Comparison of ENCODE assay signal across 21 cellular contexts in the genomic region with DNA sequence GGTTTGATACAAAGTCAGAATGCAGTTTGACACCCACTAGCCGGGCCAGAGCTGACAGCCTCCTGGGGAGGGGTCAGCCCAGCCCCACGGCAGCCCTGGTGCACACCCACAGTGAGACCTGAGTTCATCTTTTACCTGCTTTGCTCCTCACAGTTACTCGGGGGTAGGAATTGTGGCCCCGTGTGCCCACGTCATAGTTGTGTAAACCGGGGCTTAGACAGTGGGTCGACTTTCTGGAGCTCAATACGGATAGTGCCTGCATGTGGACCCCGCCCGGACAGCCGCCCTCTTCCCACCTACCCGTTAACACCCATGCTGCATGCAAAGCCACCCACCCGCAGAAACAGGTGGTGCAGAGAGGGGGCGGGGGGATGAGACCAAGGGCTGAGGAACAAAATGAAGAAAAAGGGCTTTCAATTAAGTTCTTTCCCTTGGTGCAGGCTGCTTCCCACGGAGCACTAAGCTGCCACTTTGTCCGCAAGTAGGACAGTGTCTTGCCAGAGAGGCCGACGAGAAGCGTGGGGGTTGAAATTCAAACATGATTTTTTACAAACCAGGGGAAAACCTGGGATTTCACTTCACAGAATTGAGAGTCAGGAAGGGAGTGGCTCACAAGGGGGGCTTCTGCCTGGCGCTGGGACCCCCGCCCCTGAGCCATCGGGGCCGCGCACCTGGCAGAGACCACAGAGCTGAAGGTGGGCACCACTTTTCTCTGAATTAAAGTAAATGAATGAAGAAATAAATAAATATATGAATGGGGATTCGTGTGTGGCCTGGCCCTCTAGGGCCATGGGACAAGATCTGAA. TPM values are rescaled to one million over a fixed set of nuclear protein-coding genes. Genes with fewer than 3 reads are reported as not detected.
DNase-seq lines count a peak whose midpoint lies in the region; ATAC-seq and TF ChIP-seq lines count a peak whose summit lies in the region.
"Had no signal": no experiment of that assay in that cellular context is flagged by ENCODE, and none has a peak within 500 bp of the region (broad histone marks: within the 10 kb centered on the region; RNA-seq: fewer than 3 reads in every experiment).

No MANE protein-coding gene starts in this region.

- no peaks in the 10 kb centered on the region for H3K4me1 Mint-ChIP-seq in chondrocyte (ENCODE audit: low read depth)
- H3K4me1 Mint-ChIP-seq in WTC11 = no peaks in the 10 kb centered on the region
- H3K4me1 Mint-ChIP-seq: activated CD4-positive, alpha-beta T cell treated with anti-CD3 and anti-CD28 coated beads for 36 hours had no signal

- WGBS in heart left ventricle, 4 donors = 70 to 80% (median 74%) methylated on average over 25 of the region's 25 CpGs

- intact Hi-C loops in heart left ventricle (cut with DNase I) = no loop called here
- intact Hi-C loops in cardiac septum (cut with DNase I) = no loop called here
- intact Hi-C loops in lower lobe of right lung (cut with DNase I) = no loop called here

- H3K4me3 Mint-ChIP-seq in chondrocyte (ENCODE audit: unreplicated experiment) = no peak overlapping the region
- no peak overlapping the region for H3K4me3 Mint-ChIP-seq in WTC11
- H3K4me3 Mint-ChIP-seq: activated CD4-positive, alpha-beta T cell treated with anti-CD3 and anti-CD28 coated beads for 36 hours; activated naive CD8-positive, alpha-beta T cell; activated T-cell treated with anti-CD3 and anti-CD28 coated beads, Interleukin-2, amount 50 U/mL, for 72 hours; CD4-positive, alpha-beta T cell; naive B cell; stimulated activated memory B cell treated with anti-CD40 and anti-IgM and Interleukin-4, amounts not matched to agents 10 μg/mL and 1 μg/mL and 100 μg/mL, for 72 hours had no signal

- TF ChIP-seq CTCF in heart left ventricle (IDR thresholded peaks at IDR 0.05) (no peak), chondrocyte (IDR thresholded peaks at IDR 0.05) (no peak), lower lobe of right lung (IDR thresholded peaks at IDR 0.05) (no peak), WTC11 (IDR thresholded peaks at IDR 0.05) (no peak)

- H3K36me3 ChIP-seq in heart left ventricle (peaks cover 0 to 14% (median 8%) of the 10 kb centered on the region in 9 donors), lower lobe of right lung (peaks cover 10% of the 10 kb centered on the region)
- H3K36me3 ChIP-seq: ovary had no signal

- H3K27ac ChIP-seq in heart left ventricle (no peak overlapping the region), lower lobe of right lung (no peak overlapping the region)
- H3K27ac ChIP-seq: ovary, thoracic aorta had no signal

- no peak for ATAC-seq in heart left ventricle
- ATAC-seq in lower lobe of right lung = peak in 1 of 2 donors; percentile 5
- ATAC-seq in WTC11 = no peak
- ATAC-seq: activated CD4-positive, alpha-beta T cell treated with anti-CD3 and anti-CD28 coated beads for 36 hours; activated T-cell treated with anti-CD3 and anti-CD28 coated beads, Interleukin-2, amount 50 U/mL, for 72 hours; HCT116 had no signal

- TF ChIP-seq POLR2A in heart left ventricle (IDR thresholded peaks at IDR 0.05) = no peak

- peaks cover 13% of the 10 kb centered on the region for H3K36me3 Mint-ChIP-seq in chondrocyte (ENCODE audit: low read depth)
- H3K36me3 Mint-ChIP-seq in WTC11 = peaks cover 51% of the 10 kb centered on the region
- H3K36me3 Mint-ChIP-seq: activated naive CD8-positive, alpha-beta T cell had no signal

- H3K4me1 ChIP-seq in heart left ventricle (no peaks in the 10 kb centered on the region), lower lobe of right lung (peaks cover 6% of the 10 kb centered on the region)

- H3K27me3 Mint-ChIP-seq in chondrocyte (ENCODE audit: low read depth) (peaks cover 3% of the 10 kb centered on the region), WTC11 (ENCODE audit: low read depth) (peaks cover 36% of the 10 kb centered on the region)
- H3K27me3 Mint-ChIP-seq: activated CD4-positive, alpha-beta T cell treated with anti-CD3 and anti-CD28 coated beads for 36 hours; activated naive CD8-positive, alpha-beta T cell; CD4-positive, alpha-beta T cell; naive B cell had no signal

- DNase-seq in heart left ventricle (peak in 3 of 5 donors; percentile 17 to 48 (median 18)), cardiac septum (ENCODE audit: low spot score) (no peak), chondrocyte (ENCODE audit: low spot score) (peak; percentile 81), lower lobe of right lung (peak; percentile 39), WTC11 (ENCODE audit: low spot score) (no peak), ureter (ENCODE audit: low spot score) (no peak), mucosa of gallbladder (ENCODE audit: low spot score) (no peak), SKM-1 treated with dmso at 0.1 percent for 144 hours (lab: John Stamatoyannopoulos, UW; ENCODE audit: unreplicated experiment) (no peak)
- DNase-seq: activated CD4-positive, alpha-beta T cell treated with anti-CD3 and anti-CD28 coated beads for 36 hours; activated T-cell treated with anti-CD3 and anti-CD28 coated beads, Interleukin-2, amount 50 U/mL, for 72 hours; CD4-positive, alpha-beta T cell; naive B cell; NCI-H510A; NK-92 treated with Interleukin-12 subunit alpha and Interleukin-12 subunit beta, amount 100 ng/mL, for 24 hours; SW 1271 had no signal

- POLR2A ChIA-PET in WTC11 (lab: Charles Lee) = no interaction called here

- H3K27ac Mint-ChIP-seq in chondrocyte (ENCODE audit: unreplicated experiment) (no peak overlapping the region), WTC11 (no peak overlapping the region)
- H3K27ac Mint-ChIP-seq: activated CD4-positive, alpha-beta T cell treated with anti-CD3 and anti-CD28 coated beads for 36 hours; activated naive CD8-positive, alpha-beta T cell; activated T-cell treated with anti-CD3 and anti-CD28 coated beads, Interleukin-2, amount 50 U/mL, for 72 hours; CD4-positive, alpha-beta T cell; stimulated activated memory B cell treated with anti-CD40 and anti-IgM and Interleukin-4, amounts not matched to agents 10 μg/mL and 1 μg/mL and 100 μg/mL, for 72 hours had no signal

- H3K9me3 Mint-ChIP-seq in chondrocyte (ENCODE audit: low read depth) (peaks cover 9% of the 10 kb centered on the region), WTC11 (peaks cover 49% of the 10 kb centered on the region)
- H3K9me3 Mint-ChIP-seq: CD4-positive, alpha-beta T cell had no signal

- H3K27me3 ChIP-seq in heart left ventricle = no peaks in the 10 kb centered on the region
- no peaks in the 10 kb centered on the region for H3K27me3 ChIP-seq in lower lobe of right lung (ENCODE audit: low read depth)
- H3K27me3 ChIP-seq: ovary had no signal

- H3K4me3 ChIP-seq in heart left ventricle = no peak overlapping the region
- H3K4me3 ChIP-seq in lower lobe of right lung = no peak overlapping the region
- H3K4me3 ChIP-seq: lung, ovary, thoracic aorta had no signal

- H3K9me3 ChIP-seq in heart left ventricle (peaks cover 0 to 7% (median 0%) of the 10 kb centered on the region in 12 donors), lower lobe of right lung (no peaks in the 10 kb centered on the region)
- H3K9me3 ChIP-seq: ovary had no signal

- CTCF ChIA-PET in WTC11 (lab: Charles Lee) = interaction anchor here (1.2 to 1.9 kb wide), 2 partner anchors 31 to 197 kb away, joined by 3 to 5 read pairs; no protein-coding TSS in a partner anchor

TF ChIP-seq in WTC11, 78 proteins besides CTCF, POLR2A, EP300 and RAD21 (continues in another document):
- TF ChIP-seq JAZF1 (CRISPR knock-in tag; IDR thresholded peaks at IDR 0.05) (no peak), ESRRA (CRISPR knock-in tag; IDR thresholded peaks at IDR 0.05; ENCODE audit: borderline replicate concordance) (no peak), ZNF263 (CRISPR knock-in tag; IDR thresholded peaks at IDR 0.05; ENCODE audit: low read depth) (no peak), CREM (CRISPR knock-in tag; IDR thresholded peaks at IDR 0.05) (no peak), TP53 (CRISPR knock-in tag; IDR thresholded peaks at IDR 0.05) (no peak), OVOL2 (CRISPR knock-in tag; IDR thresholded peaks at IDR 0.05; ENCODE audit: borderline replicate concordance) (no peak), ZNF121 (CRISPR knock-in tag; IDR thresholded peaks at IDR 0.05) (no peak)
- TF ChIP-seq, protein P1, sequence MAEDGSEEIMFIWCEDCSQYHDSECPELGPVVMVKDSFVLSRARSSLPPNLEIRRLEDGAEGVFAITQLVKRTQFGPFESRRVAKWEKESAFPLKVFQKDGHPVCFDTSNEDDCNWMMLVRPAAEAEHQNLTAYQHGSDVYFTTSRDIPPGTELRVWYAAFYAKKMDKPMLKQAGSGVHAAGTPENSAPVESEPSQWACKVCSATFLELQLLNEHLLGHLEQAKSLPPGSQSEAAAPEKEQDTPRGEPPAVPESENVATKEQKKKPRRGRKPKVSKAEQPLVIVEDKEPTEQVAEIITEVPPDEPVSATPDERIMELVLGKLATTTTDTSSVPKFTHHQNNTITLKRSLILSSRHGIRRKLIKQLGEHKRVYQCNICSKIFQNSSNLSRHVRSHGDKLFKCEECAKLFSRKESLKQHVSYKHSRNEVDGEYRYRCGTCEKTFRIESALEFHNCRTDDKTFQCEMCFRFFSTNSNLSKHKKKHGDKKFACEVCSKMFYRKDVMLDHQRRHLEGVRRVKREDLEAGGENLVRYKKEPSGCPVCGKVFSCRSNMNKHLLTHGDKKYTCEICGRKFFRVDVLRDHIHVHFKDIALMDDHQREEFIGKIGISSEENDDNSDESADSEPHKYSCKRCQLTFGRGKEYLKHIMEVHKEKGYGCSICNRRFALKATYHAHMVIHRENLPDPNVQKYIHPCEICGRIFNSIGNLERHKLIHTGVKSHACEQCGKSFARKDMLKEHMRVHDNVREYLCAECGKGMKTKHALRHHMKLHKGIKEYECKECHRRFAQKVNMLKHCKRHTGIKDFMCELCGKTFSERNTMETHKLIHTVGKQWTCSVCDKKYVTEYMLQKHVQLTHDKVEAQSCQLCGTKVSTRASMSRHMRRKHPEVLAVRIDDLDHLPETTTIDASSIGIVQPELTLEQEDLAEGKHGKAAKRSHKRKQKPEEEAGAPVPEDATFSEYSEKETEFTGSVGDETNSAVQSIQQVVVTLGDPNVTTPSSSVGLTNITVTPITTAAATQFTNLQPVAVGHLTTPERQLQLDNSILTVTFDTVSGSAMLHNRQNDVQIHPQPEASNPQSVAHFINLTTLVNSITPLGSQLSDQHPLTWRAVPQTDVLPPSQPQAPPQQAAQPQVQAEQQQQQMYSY (CRISPR knock-in tag; IDR thresholded peaks at IDR 0.05) = no peak
- TF ChIP-seq, protein P2, sequence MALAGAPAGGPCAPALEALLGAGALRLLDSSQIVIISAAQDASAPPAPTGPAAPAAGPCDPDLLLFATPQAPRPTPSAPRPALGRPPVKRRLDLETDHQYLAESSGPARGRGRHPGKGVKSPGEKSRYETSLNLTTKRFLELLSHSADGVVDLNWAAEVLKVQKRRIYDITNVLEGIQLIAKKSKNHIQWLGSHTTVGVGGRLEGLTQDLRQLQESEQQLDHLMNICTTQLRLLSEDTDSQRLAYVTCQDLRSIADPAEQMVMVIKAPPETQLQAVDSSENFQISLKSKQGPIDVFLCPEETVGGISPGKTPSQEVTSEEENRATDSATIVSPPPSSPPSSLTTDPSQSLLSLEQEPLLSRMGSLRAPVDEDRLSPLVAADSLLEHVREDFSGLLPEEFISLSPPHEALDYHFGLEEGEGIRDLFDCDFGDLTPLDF (CRISPR knock-in tag; IDR thresholded peaks at IDR 0.05) = no peak

RNA-seq across cellular contexts. Expression of gene FOXL3, which starts 24.6 kb away (rescaled TPM):
- total RNA-seq in heart left ventricle (not detected), cardiac septum (not detected), chondrocyte (not detected in 3 replicates), lower lobe of right lung (not detected), WTC11 (2021) (not detected in 3 replicates), ureter (not detected), mucosa of gallbladder (not detected)
- not detected for polyA plus RNA-seq in heart left ventricle
- total RNA-seq: activated CD4-positive, alpha-beta T cell treated with anti-CD3 and anti-CD28 coated beads for 36 hours; activated T-cell treated with anti-CD3 and anti-CD28 coated beads, Interleukin-2, amount 50 U/mL, for 72 hours; CD4-positive, alpha-beta T cell; lung; ovary; thoracic aorta had no signal
- polyA plus RNA-seq: lung, ovary had no signal

Comparison
In these comparisons a context has a peak if more than half of its experiments do, and no peak if none do; other contexts are left out.
1. DNase-seq: peak in heart left ventricle (3 of 5), chondrocyte (single experiment) and lower lobe of right lung (single experiment); none in cardiac septum (single experiment), WTC11 (single experiment), ureter (single experiment), mucosa of gallbladder (single experiment) and SKM-1 treated with dmso at 0.1 percent for 144 hours (single experiment).